Comparison of ENCODE assay signal across 8 cellular contexts in genomic region chr3:138114988-138115971, GRCh38. TPM values are rescaled to one million over a fixed set of nuclear protein-coding genes. Genes with fewer than 3 reads are reported as not detected.
DNase-seq lines count a peak whose midpoint lies in the region; ATAC-seq and TF ChIP-seq lines count a peak whose summit lies in the region.

Gene DZIP1L, minus strand, starts transcription at chr3:138115608. Its CDS starts 11,637 bp downstream, at chr3:138103971.

- peak within 1 kb of the TSS; percentile 73 for H3K4me3 Mint-ChIP-seq in activated CD4-positive, alpha-beta T cell treated with anti-CD3 and anti-CD28 coated beads, Interleukin-2, amount 10 ng/mL, durations not matched to agents 7 days and 5 days
- peak within 1 kb of the TSS; percentile 76 for H3K4me3 Mint-ChIP-seq in mesothelial cell of epicardium

- peaks cover 39% of the 10 kb centered on the region for H3K27me3 Mint-ChIP-seq in activated CD4-positive, alpha-beta T cell treated with anti-CD3 and anti-CD28 coated beads, Interleukin-2, amount 10 ng/mL, durations not matched to agents 7 days and 5 days
- H3K27me3 Mint-ChIP-seq in mesothelial cell of epicardium (ENCODE audit: low read depth), result no peaks in the 10 kb centered on the region

- TF ChIP-seq POLR2A in erythroblast (IDR thresholded peaks at IDR 0.05; ENCODE audit: low read length), result no peak

- H3K27ac ChIP-seq in substantia nigra (ENCODE audit: low read depth, low read length, poor library complexity, severe bottlenecking), result peak within 1 kb of the TSS; percentile 66

- DNase-seq in A172 (ENCODE audit: low spot score), result peak; percentile 79
- peak; percentile 74 for DNase-seq in NCI-H2171 treated with DMSO at 0.1 percent for 48 hours (lab: John Stamatoyannopoulos, UW)
- peak; percentile 17 for DNase-seq in activated CD4-positive, alpha-beta T cell treated with anti-CD3 and anti-CD28 coated beads, Interleukin-2, amount 10 ng/mL, durations not matched to agents 7 days and 5 days
- peak; percentile 46 to 61 for DNase-seq in erythroblast (lab: John Stamatoyannopoulos, UW)
- peak; percentile 37 to 73 for DNase-seq in mesothelial cell of epicardium (ENCODE audit: low spot score in 2 of 2, unreplicated experiment in 2 of 2)
- peak in 37 of 49 donors; percentile 14 to 81 (median 35) for DNase-seq in substantia nigra (lab: John Stamatoyannopoulos, UW)

- POLR2A ChIA-PET in activated CD4-positive, alpha-beta T cell treated with anti-CD3 and anti-CD28 coated beads, Interleukin-2, amount 10 ng/mL, durations not matched to agents 7 days and 5 days (lab: Charles Lee), result interaction anchor here (0.6 kb wide), 1 partner anchor 691 kb away, joined by 4 read pairs; no protein-coding TSS in a partner anchor

- CTCF ChIA-PET in activated CD4-positive, alpha-beta T cell treated with anti-CD3 and anti-CD28 coated beads, Interleukin-2, amount 10 ng/mL, durations not matched to agents 7 days and 5 days (lab: Charles Lee), result interaction anchor here (1.1 to 1.7 kb wide), 3 partner anchors 44 to 49 kb away, joined by 4 to 9 read pairs (median 5); no protein-coding TSS in a partner anchor

- ATAC-seq in HG02885 (IDR thresholded peaks at IDR 0.05; ENCODE audit: poor library complexity, unreplicated experiment), result peak; percentile 68

- H3K27ac Mint-ChIP-seq in activated CD4-positive, alpha-beta T cell treated with anti-CD3 and anti-CD28 coated beads, Interleukin-2, amount 10 ng/mL, durations not matched to agents 7 days and 5 days, result no peak within 1 kb of the TSS
- H3K27ac Mint-ChIP-seq in mesothelial cell of epicardium, result peak within 1 kb of the TSS; percentile 95

- TF ChIP-seq CTCF in GM12875 (IDR thresholded peaks at IDR 0.05; ENCODE audit: borderline replicate concordance, insufficient read depth, low read depth, low read length) (peak; percentile 72), mesothelial cell of epicardium (IDR thresholded peaks at IDR 0.05; ENCODE audit: unreplicated experiment) (no peak)

- peaks cover 7% of the 10 kb centered on the region for H3K4me1 Mint-ChIP-seq in activated CD4-positive, alpha-beta T cell treated with anti-CD3 and anti-CD28 coated beads, Interleukin-2, amount 10 ng/mL, durations not matched to agents 7 days and 5 days
- peaks cover 22% of the 10 kb centered on the region for H3K4me1 Mint-ChIP-seq in mesothelial cell of epicardium

- H3K36me3 Mint-ChIP-seq in activated CD4-positive, alpha-beta T cell treated with anti-CD3 and anti-CD28 coated beads, Interleukin-2, amount 10 ng/mL, durations not matched to agents 7 days and 5 days (ENCODE audit: low read depth), result no peaks in the 10 kb centered on the region
- H3K36me3 Mint-ChIP-seq in mesothelial cell of epicardium, result no peaks in the 10 kb centered on the region

- H3K4me3 ChIP-seq in GM12875 (ENCODE audit: low read depth, low read length), result peak within 1 kb of the TSS; percentile 50

- H3K9me3 Mint-ChIP-seq in activated CD4-positive, alpha-beta T cell treated with anti-CD3 and anti-CD28 coated beads, Interleukin-2, amount 10 ng/mL, durations not matched to agents 7 days and 5 days, result no peaks in the 10 kb centered on the region
- H3K9me3 Mint-ChIP-seq in mesothelial cell of epicardium, result no peaks in the 10 kb centered on the region

RNA-seq across cellular contexts. Expression of gene DZIP1L, which starts in this region (rescaled TPM):
- total RNA-seq in A172 (2014; rRNA removed; shearing (Covaris generic)), result 10.7 and 14.4 TPM in 2 replicates
- under 1 TPM; 0.37 to 0.40 TPM for total RNA-seq in activated CD4-positive, alpha-beta T cell treated with anti-CD3 and anti-CD28 coated beads, Interleukin-2, amount 10 ng/mL, durations not matched to agents 7 days and 5 days
- total RNA-seq in mesothelial cell of epicardium, result 24.9 to 26.5 TPM (median 25.1 TPM) in 3 replicates

Comparison
In these comparisons a context has a peak if more than half of its experiments do, and no peak if none do; other contexts are left out.
1. Peak in every context shown above with its lines: DNase-seq, ATAC-seq, H3K4me3 ChIP-seq and H3K27ac ChIP-seq.
2. Peak in DNase-seq in activated CD4-positive, alpha-beta T cell treated with anti-CD3 and anti-CD28 coated beads, Interleukin-2, amount 10 ng/mL, durations not matched to agents 7 days and 5 days; RNA of the gene not detected or under 1 TPM.
3. DNase-seq: peak in every context shown above with its lines; median percentile 79 in A172; 74 in NCI-H2171 treated with DMSO at 0.1 percent for 48 hours; 55 in mesothelial cell of epicardium; 54 in erythroblast; 35 in substantia nigra; 17 in activated CD4-positive, alpha-beta T cell treated with anti-CD3 and anti-CD28 coated beads, Interleukin-2, amount 10 ng/mL, durations not matched to agents 7 days and 5 days.